ENCODE assay signal across 33 cellular contexts in the genomic region with DNA sequence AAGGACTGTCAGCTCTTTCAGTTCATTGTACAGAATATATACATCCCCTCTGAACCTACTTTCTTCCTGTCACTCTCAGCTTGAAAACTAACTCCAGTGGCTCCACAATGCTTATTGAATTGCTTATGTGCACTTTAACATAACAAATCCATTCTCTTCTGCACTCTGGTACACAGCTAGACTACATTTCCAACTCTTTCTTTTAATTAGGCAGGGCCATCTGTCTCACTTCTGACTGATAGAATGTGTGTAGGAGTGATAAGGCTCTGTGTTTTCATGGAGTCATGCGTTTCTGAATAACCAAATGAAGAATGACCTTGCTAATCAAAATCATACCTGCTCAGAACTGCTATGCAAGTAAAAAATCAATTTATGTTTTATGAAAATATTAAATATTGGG.
"Had no signal": no experiment of that assay in that cellular context is flagged by ENCODE, and none has a peak within 500 bp of the region (broad histone marks: within the 10 kb centered on the region; RNA-seq: fewer than 3 reads in every experiment).

No MANE protein-coding gene starts in this region.

- H3K9me3 Mint-ChIP-seq: activated naive CD8-positive, alpha-beta T cell treated with anti-CD3 and anti-CD28 coated beads for 36 hours; activated T-helper 1 cell treated with anti-CD3 and anti-CD28 coated beads, Interleukin-12 subunit alpha, Interleukin-12 subunit beta, Interleukin-2, Interleukin-4 antibody, amounts not matched to agents 30 ng/mL and 10 ng/mL and 1 ng/mL, durations not matched to agents 14 hours and 24 hours and 36 hours; activated T-helper 2 cell treated with anti-CD3 and anti-CD28 coated beads, Interferon-gamma antibody, Interleukin-2, Interleukin-4, amounts not matched to agents 10 μg/mL and 5 μg/mL and 100 μg/mL, durations not matched to agents 14 hours and 24 hours and 36 hours; endodermal cell; T-helper 2 cell treated with Interferon-gamma antibody and Interleukin-4, amounts not matched to agents 5 μg/mL and 100 μg/mL, for 36 hours had no signal

- H3K4me1 ChIP-seq: ascending aorta, breast epithelium had no signal

- H3K27ac ChIP-seq: ascending aorta, breast epithelium, cardiac muscle cell, coronary artery, dorsolateral prefrontal cortex, WERI-Rb-1 had no signal

- DNase-seq: activated B cell treated with CpG ODN at 0.5 μM for 24 hours; activated CD4-positive, alpha-beta memory T cell treated with anti-CD3 and anti-CD28 coated beads for 36 hours; activated CD4-positive, alpha-beta T cell treated with anti-CD3 and anti-CD28 coated beads for 48 hours; activated CD8-positive, alpha-beta memory T cell treated with anti-CD3 and anti-CD28 coated beads, Interleukin-2, amount 10 ng/mL, durations not matched to agents 7 days and 5 days; activated CD8-positive, alpha-beta memory T cell treated with anti-CD3 and anti-CD28 coated beads, Interleukin-2, amount 50 U/mL, for 4 hours; activated CD8-positive, alpha-beta T cell treated with anti-CD3 and anti-CD28 coated beads, Interleukin-2, amount 10 ng/mL, durations not matched to agents 7 days and 5 days; activated effector memory CD4-positive, alpha-beta T cell treated with anti-CD3 and anti-CD28 coated beads, Interleukin-2, amount 50 U/mL, for 16 hours; activated naive CD4-positive, alpha-beta T cell treated with anti-CD3 and anti-CD28 coated beads for 36 hours; activated naive CD8-positive, alpha-beta T cell treated with anti-CD3 and anti-CD28 coated beads for 36 hours; activated T-cell treated with anti-CD3 and anti-CD28 coated beads, Interleukin-2, amount 50 U/mL, for 1 hour; activated T-cell treated with anti-CD3 and anti-CD28 coated beads, Interleukin-2, amount 50 U/mL, for 48 hours; central memory CD4-positive, alpha-beta T cell; cerebellar nuclear complex; dorsolateral prefrontal cortex; effector memory CD4-positive, alpha-beta T cell; endodermal cell; foreskin fibroblast; head of caudate nucleus; T-helper 17 cell; T1000; WERI-Rb-1 had no signal

- H3K27ac Mint-ChIP-seq: activated B cell treated with CpG ODN at 0.5 μM for 24 hours; activated CD4-positive, alpha-beta memory T cell treated with anti-CD3 and anti-CD28 coated beads for 36 hours; activated CD8-positive, alpha-beta memory T cell treated with anti-CD3 and anti-CD28 coated beads, Interleukin-2, amount 10 ng/mL, durations not matched to agents 7 days and 5 days; activated CD8-positive, alpha-beta T cell treated with anti-CD3 and anti-CD28 coated beads, Interleukin-2, amount 10 ng/mL, durations not matched to agents 7 days and 5 days; activated naive CD4-positive, alpha-beta T cell treated with anti-CD3 and anti-CD28 coated beads for 36 hours; activated naive CD4-positive, alpha-beta T cell treated with anti-CD3 and anti-CD28 coated beads, Interleukin-2, amount 50 U/mL, for 24 hours; activated naive CD8-positive, alpha-beta T cell treated with anti-CD3 and anti-CD28 coated beads for 36 hours; activated T-helper 1 cell treated with anti-CD3 and anti-CD28 coated beads, Interleukin-12 subunit alpha, Interleukin-12 subunit beta, Interleukin-2, Interleukin-4 antibody, amounts not matched to agents 30 ng/mL and 10 ng/mL and 1 ng/mL, durations not matched to agents 14 hours and 24 hours and 36 hours; activated T-helper 2 cell treated with anti-CD3 and anti-CD28 coated beads, Interferon-gamma antibody, Interleukin-2, Interleukin-4, amounts not matched to agents 10 μg/mL and 5 μg/mL and 100 μg/mL, durations not matched to agents 14 hours and 24 hours and 36 hours; dendritic cell treated with granulocyte-macrophage colony-stimulating factor and Interleukin-4, amounts not matched to agents 40 ng/mL and 50 ng/mL, for 4 days; endodermal cell; T-helper 17 cell; T-helper 2 cell treated with Interferon-gamma antibody and Interleukin-4, amounts not matched to agents 5 μg/mL and 100 μg/mL, for 36 hours had no signal

- H3K27me3 ChIP-seq: ascending aorta, breast epithelium, cardiac muscle cell had no signal

- H3K9me3 ChIP-seq: ascending aorta, breast epithelium had no signal

- ATAC-seq: activated CD4-positive, CD25-positive, alpha-beta regulatory T cell treated with anti-CD3 and anti-CD28 coated beads, Interleukin-2, amount 50 U/mL, for 24 hours; activated CD8-positive, alpha-beta memory T cell treated with anti-CD3 and anti-CD28 coated beads, Interleukin-2, amount 10 ng/mL, durations not matched to agents 7 days and 5 days; activated CD8-positive, alpha-beta T cell treated with anti-CD3 and anti-CD28 coated beads, Interleukin-2, amount 10 ng/mL, durations not matched to agents 7 days and 5 days; esophagus mucosa; T-helper 17 cell had no signal

- H3K4me3 Mint-ChIP-seq: activated B cell treated with CpG ODN at 0.5 μM for 24 hours; activated CD4-positive, alpha-beta memory T cell treated with anti-CD3 and anti-CD28 coated beads for 36 hours; activated CD8-positive, alpha-beta memory T cell treated with anti-CD3 and anti-CD28 coated beads, Interleukin-2, amount 10 ng/mL, durations not matched to agents 7 days and 5 days; activated CD8-positive, alpha-beta T cell treated with anti-CD3 and anti-CD28 coated beads, Interleukin-2, amount 10 ng/mL, durations not matched to agents 7 days and 5 days; activated naive CD4-positive, alpha-beta T cell treated with anti-CD3 and anti-CD28 coated beads for 36 hours; activated naive CD4-positive, alpha-beta T cell treated with anti-CD3 and anti-CD28 coated beads, Interleukin-2, amount 50 U/mL, for 24 hours; activated naive CD8-positive, alpha-beta T cell treated with anti-CD3 and anti-CD28 coated beads for 36 hours; activated T-helper 1 cell treated with anti-CD3 and anti-CD28 coated beads, Interleukin-12 subunit alpha, Interleukin-12 subunit beta, Interleukin-2, Interleukin-4 antibody, amounts not matched to agents 30 ng/mL and 10 ng/mL and 1 ng/mL, durations not matched to agents 14 hours and 24 hours and 36 hours; brain; dendritic cell treated with granulocyte-macrophage colony-stimulating factor and Interleukin-4, amounts not matched to agents 40 ng/mL and 50 ng/mL, for 4 days; endodermal cell; T-helper 17 cell; T-helper 2 cell treated with Interferon-gamma antibody and Interleukin-4, amounts not matched to agents 5 μg/mL and 100 μg/mL, for 36 hours had no signal

- H3K36me3 Mint-ChIP-seq: activated CD4-positive, alpha-beta memory T cell treated with anti-CD3 and anti-CD28 coated beads for 36 hours; activated CD8-positive, alpha-beta memory T cell treated with anti-CD3 and anti-CD28 coated beads, Interleukin-2, amount 10 ng/mL, durations not matched to agents 7 days and 5 days; activated naive CD4-positive, alpha-beta T cell treated with anti-CD3 and anti-CD28 coated beads, Interleukin-2, amount 50 U/mL, for 24 hours; activated naive CD8-positive, alpha-beta T cell treated with anti-CD3 and anti-CD28 coated beads for 36 hours; brain had no signal

- H3K27me3 Mint-ChIP-seq: activated B cell treated with CpG ODN at 0.5 μM for 24 hours; activated CD4-positive, alpha-beta memory T cell treated with anti-CD3 and anti-CD28 coated beads for 36 hours; activated CD8-positive, alpha-beta memory T cell treated with anti-CD3 and anti-CD28 coated beads, Interleukin-2, amount 10 ng/mL, durations not matched to agents 7 days and 5 days; activated naive CD4-positive, alpha-beta T cell treated with anti-CD3 and anti-CD28 coated beads, Interleukin-2, amount 50 U/mL, for 24 hours; activated naive CD8-positive, alpha-beta T cell treated with anti-CD3 and anti-CD28 coated beads for 36 hours; brain; dendritic cell treated with granulocyte-macrophage colony-stimulating factor and Interleukin-4, amounts not matched to agents 40 ng/mL and 50 ng/mL, for 4 days; T-helper 17 cell had no signal

- H3K36me3 ChIP-seq: ascending aorta, breast epithelium, cardiac muscle cell, WERI-Rb-1 had no signal

- H3K4me1 Mint-ChIP-seq: activated B cell treated with CpG ODN at 0.5 μM for 24 hours; activated CD8-positive, alpha-beta memory T cell treated with anti-CD3 and anti-CD28 coated beads, Interleukin-2, amount 10 ng/mL, durations not matched to agents 7 days and 5 days; activated naive CD4-positive, alpha-beta T cell treated with anti-CD3 and anti-CD28 coated beads, Interleukin-2, amount 50 U/mL, for 24 hours; activated naive CD8-positive, alpha-beta T cell treated with anti-CD3 and anti-CD28 coated beads for 36 hours; brain; endodermal cell; T-helper 17 cell had no signal

- H3K4me3 ChIP-seq: ascending aorta, breast epithelium, cardiac muscle cell, coronary artery, dorsolateral prefrontal cortex had no signal
